In genomic region chr2:11500702-11501303, GRCh38 we compare ENCODE assay signal across 1 cellular context.
TF ChIP-seq lines count a peak whose summit lies in the region.

No MANE protein-coding gene starts in this region.

TF ChIP-seq in IMR-90, 13 proteins besides CTCF, POLR2A, EP300 and RAD21 (continued from another document):
- TF ChIP-seq ELK1 (IDR thresholded peaks at IDR 0.05; ENCODE audit: borderline replicate concordance, low read depth, low read length) (no peak), RCOR1 (IDR thresholded peaks at IDR 0.05; ENCODE audit: insufficient replicate concordance, low read length) (no peak)
